8 cellular contexts compared by ENCODE assay signal in genomic region chr2:149329470-149330126, GRCh38. TPM values are rescaled to one million over a fixed set of nuclear protein-coding genes. Genes with fewer than 3 reads are reported as not detected.
DNase-seq lines count a peak whose midpoint lies in the region; ATAC-seq lines count a peak whose summit lies in the region.

No MANE protein-coding gene starts in this region.

- peaks cover 71% of the 10 kb centered on the region for H3K27me3 Mint-ChIP-seq in stimulated activated naive CD8-positive, alpha-beta T cell treated with anti-CD3 and anti-CD28 coated beads, Interleukin-15, amount 100 ng/mL, for 72 hours
- H3K27me3 Mint-ChIP-seq in activated CD4-positive, alpha-beta T cell treated with anti-CD3 and anti-CD28 coated beads, Interleukin-2, amount 10 ng/mL, durations not matched to agents 24 days and 14 days, result peaks cover 47% of the 10 kb centered on the region

- DNase-seq in COLO829 (ENCODE audit: low spot score) (peak; percentile 17), H7 (peak; percentile 87), NCI-H460 (ENCODE audit: extremely low read depth, low read depth) (peak; percentile 36), T47D (ENCODE audit: low read depth in 1 of 2, low spot score in 1 of 2) (peak; percentile 55 to 74), islet precursor cell (peak; percentile 88)
- DNase-seq in stimulated activated naive CD8-positive, alpha-beta T cell treated with anti-CD3 and anti-CD28 coated beads, Interleukin-15, amount 100 ng/mL, for 72 hours, result no peak
- no peak for DNase-seq in activated CD4-positive, alpha-beta T cell treated with anti-CD3 and anti-CD28 coated beads, Interleukin-2, amount 10 ng/mL, durations not matched to agents 24 days and 14 days
- no peak for DNase-seq in activated CD4-positive, alpha-beta T cell treated with anti-CD3 and anti-CD28 coated beads for 4 hours

- H3K9me3 Mint-ChIP-seq in stimulated activated naive CD8-positive, alpha-beta T cell treated with anti-CD3 and anti-CD28 coated beads, Interleukin-15, amount 100 ng/mL, for 72 hours, result no peaks in the 10 kb centered on the region
- peaks cover 3% of the 10 kb centered on the region for H3K9me3 Mint-ChIP-seq in activated CD4-positive, alpha-beta T cell treated with anti-CD3 and anti-CD28 coated beads, Interleukin-2, amount 10 ng/mL, durations not matched to agents 24 days and 14 days

- intact Hi-C loops in activated CD4-positive, alpha-beta T cell treated with anti-CD3 and anti-CD28 coated beads, Interleukin-2, amount 10 ng/mL, durations not matched to agents 24 days and 14 days (cut with micrococcal nuclease), result no loop called here

- H3K27me3 ChIP-seq in H7 (ENCODE audit: control insufficient read depth, insufficient read depth, low read length), result peaks cover 8% of the 10 kb centered on the region

- ATAC-seq in stimulated activated naive CD8-positive, alpha-beta T cell treated with anti-CD3 and anti-CD28 coated beads, Interleukin-15, amount 100 ng/mL, for 72 hours, result peak; percentile 33

- no peak overlapping the region for H3K27ac Mint-ChIP-seq in stimulated activated naive CD8-positive, alpha-beta T cell treated with anti-CD3 and anti-CD28 coated beads, Interleukin-15, amount 100 ng/mL, for 72 hours
- no peak overlapping the region for H3K27ac Mint-ChIP-seq in activated CD4-positive, alpha-beta T cell treated with anti-CD3 and anti-CD28 coated beads, Interleukin-2, amount 10 ng/mL, durations not matched to agents 24 days and 14 days

- H3K36me3 Mint-ChIP-seq in activated CD4-positive, alpha-beta T cell treated with anti-CD3 and anti-CD28 coated beads, Interleukin-2, amount 10 ng/mL, durations not matched to agents 24 days and 14 days (ENCODE audit: low read depth), result no peaks in the 10 kb centered on the region

- peak overlapping the region; percentile 66 to 71 for H3K4me3 Mint-ChIP-seq in stimulated activated naive CD8-positive, alpha-beta T cell treated with anti-CD3 and anti-CD28 coated beads, Interleukin-15, amount 100 ng/mL, for 72 hours
- H3K4me3 Mint-ChIP-seq in activated CD4-positive, alpha-beta T cell treated with anti-CD3 and anti-CD28 coated beads, Interleukin-2, amount 10 ng/mL, durations not matched to agents 24 days and 14 days, result no peak overlapping the region

- peak overlapping the region; percentile 89 for H3K4me3 ChIP-seq in H7 (ENCODE audit: insufficient read depth, low read depth, low read length)

- in situ Hi-C loops in T47D (cut with HindIII; ENCODE audit: low pct_unique_long_range_greater_than_20kb, low sequenced_read_pairs), result no loop called here

- H3K4me1 Mint-ChIP-seq in stimulated activated naive CD8-positive, alpha-beta T cell treated with anti-CD3 and anti-CD28 coated beads, Interleukin-15, amount 100 ng/mL, for 72 hours, result peaks cover 6% of the 10 kb centered on the region
- no peaks in the 10 kb centered on the region for H3K4me1 Mint-ChIP-seq in activated CD4-positive, alpha-beta T cell treated with anti-CD3 and anti-CD28 coated beads, Interleukin-2, amount 10 ng/mL, durations not matched to agents 24 days and 14 days

- H3K36me3 ChIP-seq in H7 (replicated peaks; ENCODE audit: control insufficient read depth, insufficient read depth, low read length), result no peaks in the 10 kb centered on the region

RNA-seq across cellular contexts. Expression of gene LYPD6, which starts 0.8 kb away (rescaled TPM):
- 2.9 and 3.0 TPM in 2 replicates for total RNA-seq in H7 (2014; rRNA removed; shearing (Covaris generic))
- 5.5 and 5.6 TPM in 2 replicates for total RNA-seq in NCI-H460 (2014; rRNA removed; shearing (Covaris generic))
- polyA plus RNA-seq in NCI-H460 (2014; cell fraction: nucleus; rRNA removed), result 6.9 and 11.9 TPM in 2 replicates
- not detected in 2 replicates for total RNA-seq in activated CD4-positive, alpha-beta T cell treated with anti-CD3 and anti-CD28 coated beads, Interleukin-2, amount 10 ng/mL, durations not matched to agents 24 days and 14 days

Comparison
In these comparisons a context has a peak if more than half of its experiments do, and no peak if none do; other contexts are left out.
1. DNase-seq: peak in COLO829 (single experiment), H7 (single experiment), NCI-H460 (single experiment), T47D (2 of 2) and islet precursor cell (single experiment); none in stimulated activated naive CD8-positive, alpha-beta T cell treated with anti-CD3 and anti-CD28 coated beads, Interleukin-15, amount 100 ng/mL, for 72 hours (0 of 2), activated CD4-positive, alpha-beta T cell treated with anti-CD3 and anti-CD28 coated beads, Interleukin-2, amount 10 ng/mL, durations not matched to agents 24 days and 14 days (single experiment) and activated CD4-positive, alpha-beta T cell treated with anti-CD3 and anti-CD28 coated beads for 4 hours (0 of 2).